Comparison of ENCODE assay signal across 8 cellular contexts in genomic region chr20:39885975-39886649, GRCh38.
DNase-seq lines count a peak whose midpoint lies in the region; ATAC-seq and TF ChIP-seq lines count a peak whose summit lies in the region.

No MANE protein-coding gene starts in this region.

- no peaks in the 10 kb centered on the region for H3K27me3 ChIP-seq in thyroid gland

- no peak overlapping the region for H3K4me3 Mint-ChIP-seq in activated T-cell treated with anti-CD3 and anti-CD28 coated beads, Interleukin-2, amount 50 U/mL, for 72 hours
- no peak overlapping the region for H3K4me3 Mint-ChIP-seq in MCF 10A (ENCODE audit: unreplicated experiment)

- peaks cover 0 to 3% of the 10 kb centered on the region in 2 donors for H3K9me3 Mint-ChIP-seq in activated T-cell treated with anti-CD3 and anti-CD28 coated beads, Interleukin-2, amount 50 U/mL, for 72 hours
- H3K9me3 Mint-ChIP-seq in MCF 10A (ENCODE audit: unreplicated experiment): no peaks in the 10 kb centered on the region

- no peak for ATAC-seq in activated T-cell treated with anti-CD3 and anti-CD28 coated beads, Interleukin-2, amount 50 U/mL, for 72 hours (replicated peaks in 1 of 2)

- CTCF ChIA-PET in MCF 10A (lab: Yijun Ruan, JAX): interaction anchor here (0.6 to 1.7 kb wide), 9 partner anchors 10 to 1164 kb away, joined by 3 to 8 read pairs (median 3); no protein-coding TSS in a partner anchor

- H3K4me1 Mint-ChIP-seq in activated T-cell treated with anti-CD3 and anti-CD28 coated beads, Interleukin-2, amount 50 U/mL, for 72 hours (ENCODE audit: low read depth): no peaks in the 10 kb centered on the region
- H3K4me1 Mint-ChIP-seq in MCF 10A (ENCODE audit: insufficient read depth, unreplicated experiment): peaks cover 9% of the 10 kb centered on the region

- DNase-seq in activated T-cell treated with anti-CD3 and anti-CD28 coated beads, Interleukin-2, amount 50 U/mL, for 72 hours: peak; percentile 3 to 15
- DNase-seq in activated T-cell treated with anti-CD3 and anti-CD28 coated beads, Interleukin-2, amount 50 U/mL, for 1 hour: no peak
- DNase-seq in NCI-H526 (lab: John Stamatoyannopoulos, UW) (peak; percentile 53 to 81), MCF 10A (ENCODE audit: unreplicated experiment) (peak; percentile 80), islet precursor cell (peak; percentile 93), thyroid gland (peak; percentile 58 to 69), COLO668 (lab: John Stamatoyannopoulos, UW; ENCODE audit: unreplicated experiment) (no peak), NCI-H187 treated with DMSO at 0.1 percent for 48 hours (lab: John Stamatoyannopoulos, UW) (no peak)

- no peak overlapping the region for H3K4me3 ChIP-seq in thyroid gland (replicated peaks in 1 of 3)

- no peak overlapping the region for H3K27ac Mint-ChIP-seq in activated T-cell treated with anti-CD3 and anti-CD28 coated beads, Interleukin-2, amount 50 U/mL, for 72 hours
- no peak overlapping the region for H3K27ac Mint-ChIP-seq in MCF 10A (ENCODE audit: low read depth, unreplicated experiment)

- H3K9me3 ChIP-seq in thyroid gland: no peaks in the 10 kb centered on the region

- H3K36me3 Mint-ChIP-seq in activated T-cell treated with anti-CD3 and anti-CD28 coated beads, Interleukin-2, amount 50 U/mL, for 72 hours (ENCODE audit: insufficient read depth in 2 of 2): no peaks in the 10 kb centered on the region
- H3K36me3 Mint-ChIP-seq in MCF 10A (ENCODE audit: insufficient read depth, unreplicated experiment): no peaks in the 10 kb centered on the region

- BruUV-seq in MCF 10A (replicated peaks; lab: Mats Ljungman, UMichigan): no TSS peak

- H3K27ac ChIP-seq in thyroid gland: no peak overlapping the region

- TF ChIP-seq CTCF in MCF 10A (IDR thresholded peaks at IDR 0.05; ENCODE audit: unreplicated experiment) (peak; percentile 58), thyroid gland (IDR thresholded peaks at IDR 0.05) (peak in 4 of 6 experiments; percentile 43 to 59 (median 56))

- peaks cover 7% of the 10 kb centered on the region for H3K27me3 Mint-ChIP-seq in activated T-cell treated with anti-CD3 and anti-CD28 coated beads, Interleukin-2, amount 50 U/mL, for 72 hours (ENCODE audit: low read depth)
- H3K27me3 Mint-ChIP-seq in MCF 10A (ENCODE audit: insufficient read depth, unreplicated experiment): no peaks in the 10 kb centered on the region

- POLR2A ChIA-PET in MCF 10A (lab: Yijun Ruan, JAX): interaction anchor here (1.0 to 1.1 kb wide), 2 partner anchors 803 to 1077 kb away, joined by 3 to 7 read pairs; partner anchors contain the start of gene MAFB

- H3K36me3 ChIP-seq in thyroid gland: no peaks in the 10 kb centered on the region

- 48 to 55% methylated on average over 7 of the region's 7 CpGs for WGBS in thyroid gland, 2 donors

- no peaks in the 10 kb centered on the region for H3K4me1 ChIP-seq in thyroid gland

- no peak for TF ChIP-seq POLR2A in thyroid gland (IDR thresholded peaks at IDR 0.05)

- intact Hi-C loops in MCF 10A (cut with micrococcal nuclease): loop anchor here (1.0 to 5.0 kb wide), 6 partner anchors 205 to 1077 kb away; partner anchors contain the start of gene MAFB
- intact Hi-C loops in thyroid gland (cut with DNase I): loop anchor here (10.0 kb wide), 1 partner anchor 809 kb away; no protein-coding TSS in a partner anchor

Comparison
In these comparisons a context has a peak if more than half of its experiments do, and no peak if none do; other contexts are left out.
1. DNase-seq: peak in activated T-cell treated with anti-CD3 and anti-CD28 coated beads, Interleukin-2, amount 50 U/mL, for 72 hours (2 of 2), NCI-H526 (2 of 2), MCF 10A (single experiment), islet precursor cell (single experiment) and thyroid gland (2 of 2); none in activated T-cell treated with anti-CD3 and anti-CD28 coated beads, Interleukin-2, amount 50 U/mL, for 1 hour (single experiment), COLO668 (single experiment) and NCI-H187 treated with DMSO at 0.1 percent for 48 hours (single experiment).